ENCODE assay signal across 9 cellular contexts in the genomic region with DNA sequence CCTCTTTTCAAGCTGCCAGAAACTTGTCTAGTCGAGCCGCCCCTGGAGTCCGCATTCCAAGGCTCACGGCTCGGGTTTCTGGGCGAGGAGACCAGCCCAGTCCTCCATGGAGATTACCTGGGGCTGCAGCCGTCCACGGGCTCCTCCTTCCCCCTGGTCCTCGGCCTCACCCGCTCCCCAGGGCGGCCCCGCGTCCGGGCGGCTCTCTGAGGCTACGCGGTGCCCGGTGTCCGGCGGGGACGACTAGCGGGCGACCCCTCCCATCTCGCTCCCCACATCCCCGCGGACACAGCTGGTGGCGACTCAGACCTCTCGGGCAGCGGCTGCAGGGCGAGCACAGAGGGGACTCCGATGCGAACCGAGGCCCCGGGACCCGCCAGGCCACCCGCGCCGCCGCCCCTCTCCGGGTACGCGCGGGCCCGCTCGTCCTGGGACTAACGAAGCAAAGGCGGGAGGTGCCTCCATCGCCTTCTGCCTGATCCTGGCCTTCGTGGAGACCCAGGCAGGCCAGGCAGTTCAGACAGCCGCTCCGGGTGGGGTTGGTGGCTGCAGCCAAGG.
DNase-seq lines count a peak whose midpoint lies in the region; ATAC-seq and TF ChIP-seq lines count a peak whose summit lies in the region.
"Had no signal": no experiment of that assay in that cellular context is flagged by ENCODE, and none has a peak within 500 bp of the region (broad histone marks: within the 10 kb centered on the region; RNA-seq: fewer than 3 reads in every experiment).

No MANE protein-coding gene starts in this region.

- H3K4me3 ChIP-seq in foreskin fibroblast (ENCODE audit: low read depth in 1 of 2, low read length in 2 of 2) = peak overlapping the region in 1 of 2 donors; percentile 31
- peak overlapping the region; percentile 21 for H3K4me3 ChIP-seq in urinary bladder (ENCODE audit: low read depth, low read length)
- H3K4me3 ChIP-seq: A549 had no signal

- no peaks in the 10 kb centered on the region for H3K36me3 Mint-ChIP-seq in nephron progenitor cell (ENCODE audit: low read depth)

- WGBS in urinary bladder = 4% methylated on average over 51 of the region's 51 CpGs

- no peak for ATAC-seq in GM21723 (IDR thresholded peaks at IDR 0.05; ENCODE audit: unreplicated experiment)
- ATAC-seq: A549 had no signal

- no peak overlapping the region for H3K27ac Mint-ChIP-seq in nephron progenitor cell

- DNase-seq in activated effector memory CD4-positive, alpha-beta T cell treated with anti-CD3 and anti-CD28 coated beads, Interleukin-2, amount 50 U/mL, for 16 hours = peak; percentile 54
- DNase-seq in activated effector memory CD4-positive, alpha-beta T cell treated with Interleukin-2 at 50 U/mL for 16 hours = no peak
- DNase-seq in foreskin fibroblast (peak; percentile 0 to 20), nephron progenitor cell (peak; percentile 77), DMS79 treated with DMSO at 0.1 percent for 48 hours (lab: John Stamatoyannopoulos, UW) (no peak), inferior parietal cortex (ENCODE audit: extremely low spot score) (no peak)

- H3K36me3 ChIP-seq in urinary bladder (ENCODE audit: insufficient read depth) = no peaks in the 10 kb centered on the region

- H3K4me1 Mint-ChIP-seq in nephron progenitor cell = peaks cover 12% of the 10 kb centered on the region

- peak overlapping the region; percentile 78 for H3K4me3 Mint-ChIP-seq in nephron progenitor cell

- no peak overlapping the region for H3K27ac ChIP-seq in urinary bladder (ENCODE audit: low read depth)
- H3K27ac ChIP-seq: A549 had no signal

- no peak for TF ChIP-seq CTCF in foreskin fibroblast (IDR thresholded peaks at IDR 0.05; ENCODE audit: low read depth, low read length)
- TF ChIP-seq CTCF in nephron progenitor cell (IDR thresholded peaks at IDR 0.05) = no peak

- no peaks in the 10 kb centered on the region for H3K4me1 ChIP-seq in urinary bladder (ENCODE audit: insufficient read depth)
- H3K4me1 ChIP-seq: A549 had no signal

- peaks cover 20% of the 10 kb centered on the region for H3K27me3 Mint-ChIP-seq in nephron progenitor cell (ENCODE audit: low read depth, poor library complexity)

- H3K9me3 Mint-ChIP-seq in nephron progenitor cell = no peaks in the 10 kb centered on the region

Comparison
In these comparisons a context has a peak if more than half of its experiments do, and no peak if none do; other contexts are left out.
1. DNase-seq: peak in activated effector memory CD4-positive, alpha-beta T cell treated with anti-CD3 and anti-CD28 coated beads, Interleukin-2, amount 50 U/mL, for 16 hours (single experiment), foreskin fibroblast (2 of 2) and nephron progenitor cell (single experiment); none in activated effector memory CD4-positive, alpha-beta T cell treated with Interleukin-2 at 50 U/mL for 16 hours (single experiment), DMS79 treated with DMSO at 0.1 percent for 48 hours (single experiment) and inferior parietal cortex (single experiment).